ENCODE assay signal across 8 cellular contexts in genomic region chr3:194688207-194688711, GRCh38. TPM values are rescaled to one million over a fixed set of nuclear protein-coding genes. Genes with fewer than 3 reads are reported as not detected.
A peak's percentile ranks its signal among the peaks of the same experiment; 100 is the strongest.
DNase-seq lines count a peak whose midpoint lies in the region; ATAC-seq and TF ChIP-seq lines count a peak whose summit lies in the region.

No MANE protein-coding gene starts in this region.

- H3K9me3 ChIP-seq in trophoblast cell (ENCODE audit: insufficient read depth, low read depth, low read length): peaks cover 4% of the 10 kb centered on the region

- no peak for ATAC-seq in GM18520 (IDR thresholded peaks at IDR 0.05; ENCODE audit: unreplicated experiment)

- peaks cover 23% of the 10 kb centered on the region for H3K27me3 ChIP-seq in trophoblast cell (ENCODE audit: insufficient read depth, low read length)

- DNase-seq in HFFc6: no peak
- DNase-seq in T-helper 2 cell treated with Interferon-gamma antibody and Interleukin-4, amounts not matched to agents 5 μg/mL and 100 μg/mL, for 36 hours (ENCODE audit: low spot score): peak; percentile 8
- peak; percentile 59 for DNase-seq in fibroblast of villous mesenchyme (ENCODE audit: low read depth)
- peak; percentile 46 to 54 for DNase-seq in trophoblast cell
- no peak for DNase-seq in NCI-H510A treated with DMSO at 0.1 percent for 48 hours (lab: John Stamatoyannopoulos, UW)
- no peak for DNase-seq in amniotic stem cell (lab: John Stamatoyannopoulos, UW)

- peaks cover 23 to 27% of the 10 kb centered on the region in 2 experiments for H3K4me1 ChIP-seq in trophoblast cell (ENCODE audit: control insufficient read depth in 1 of 2, insufficient read depth in 2 of 2, low read length in 2 of 2)

- no peak overlapping the region for H3K9ac ChIP-seq in trophoblast cell (ENCODE audit: low read length)

- no peak overlapping the region for H2BK5ac ChIP-seq in trophoblast cell (ENCODE audit: low read depth, low read length, poor library complexity)

- peaks cover 12% of the 10 kb centered on the region for H3K79me1 ChIP-seq in trophoblast cell (ENCODE audit: low read length)

- H3K4me3 Mint-ChIP-seq in HFFc6: peak overlapping the region; percentile 72
- H3K4me3 Mint-ChIP-seq in T-helper 2 cell treated with Interferon-gamma antibody and Interleukin-4, amounts not matched to agents 5 μg/mL and 100 μg/mL, for 36 hours: peak overlapping the region; percentile 12

- H3K14ac ChIP-seq in trophoblast cell (ENCODE audit: low read length): peak overlapping the region; percentile 46

- peak overlapping the region; percentile 65 for H3K18ac ChIP-seq in trophoblast cell (ENCODE audit: low read length)

- H4K12ac ChIP-seq in trophoblast cell (ENCODE audit: low read depth, low read length): peak overlapping the region; percentile 24

- peak overlapping the region; percentile 69 for H4K91ac ChIP-seq in trophoblast cell (ENCODE audit: low read depth, low read length)

- H3K27me3 Mint-ChIP-seq in HFFc6 (ENCODE audit: insufficient read depth): peaks cover 11% of the 10 kb centered on the region
- H3K27me3 Mint-ChIP-seq in T-helper 2 cell treated with Interferon-gamma antibody and Interleukin-4, amounts not matched to agents 5 μg/mL and 100 μg/mL, for 36 hours (ENCODE audit: low read depth): peaks cover 57% of the 10 kb centered on the region

- H3K36me3 Mint-ChIP-seq in HFFc6 (ENCODE audit: low read depth): peaks cover 7% of the 10 kb centered on the region; the same call in 1 of the 2 replicates
- no peaks in the 10 kb centered on the region for H3K36me3 Mint-ChIP-seq in T-helper 2 cell treated with Interferon-gamma antibody and Interleukin-4, amounts not matched to agents 5 μg/mL and 100 μg/mL, for 36 hours (ENCODE audit: low read depth)

- no peaks in the 10 kb centered on the region for H3K9me3 Mint-ChIP-seq in HFFc6
- H3K9me3 Mint-ChIP-seq in T-helper 2 cell treated with Interferon-gamma antibody and Interleukin-4, amounts not matched to agents 5 μg/mL and 100 μg/mL, for 36 hours: no peaks in the 10 kb centered on the region

- TF ChIP-seq CTCF in HFFc6 (IDR thresholded peaks at IDR 0.05) (no peak), fibroblast of villous mesenchyme (IDR thresholded peaks at IDR 0.05; ENCODE audit: insufficient read depth, low read depth, low read length) (no peak)

- peak overlapping the region; percentile 61 for H3K4me2 ChIP-seq in trophoblast cell (ENCODE audit: low read length)

- peak overlapping the region; percentile 19 for H2BK12ac ChIP-seq in trophoblast cell (ENCODE audit: low read length)

- peaks cover 47% of the 10 kb centered on the region for H3K4me1 Mint-ChIP-seq in HFFc6 (ENCODE audit: low read depth)
- H3K4me1 Mint-ChIP-seq in T-helper 2 cell treated with Interferon-gamma antibody and Interleukin-4, amounts not matched to agents 5 μg/mL and 100 μg/mL, for 36 hours (ENCODE audit: low read depth): peaks cover 39% of the 10 kb centered on the region

- peak overlapping the region; percentile 30; the same call in 1 of the 2 replicates for H3K27ac Mint-ChIP-seq in HFFc6
- H3K27ac Mint-ChIP-seq in T-helper 2 cell treated with Interferon-gamma antibody and Interleukin-4, amounts not matched to agents 5 μg/mL and 100 μg/mL, for 36 hours: no peak overlapping the region

- H3K36me3 ChIP-seq in trophoblast cell (ENCODE audit: control insufficient read depth in 1 of 2, insufficient read depth in 2 of 2, low read length in 2 of 2): no peaks in the 10 kb centered on the region

- H3K23ac ChIP-seq in trophoblast cell (ENCODE audit: low read length): no peak overlapping the region

- H4K8ac ChIP-seq in trophoblast cell (ENCODE audit: low read depth, low read length): peak overlapping the region; percentile 64

- no CpG with 5 or more reads among the region's 16 CpGs for WGBS in trophoblast cell (ENCODE audit: extremely low coverage, insufficient coverage, insufficient read length)

- H3K4me3 ChIP-seq in GM08714 (ENCODE audit: low read length) (peak overlapping the region; percentile 32; the same call in 1 of the 2 replicates), fibroblast of villous mesenchyme (ENCODE audit: low read depth, low read length) (peak overlapping the region; percentile 87), trophoblast cell (ENCODE audit: low read depth, low read length) (peak overlapping the region; percentile 71)

- H2AK5ac ChIP-seq in trophoblast cell (ENCODE audit: low read length): peak overlapping the region; percentile 7

- H3K79me2 ChIP-seq in trophoblast cell (ENCODE audit: control insufficient read depth, insufficient read depth, low read length, poor library complexity): peaks cover 4% of the 10 kb centered on the region

- no peak overlapping the region for H3K27ac ChIP-seq in trophoblast cell (ENCODE audit: low read depth, low read length)

- H3K4ac ChIP-seq in trophoblast cell (ENCODE audit: low read depth, low read length): peak overlapping the region; percentile 1

- peak overlapping the region; percentile 14 for H2AFZ ChIP-seq in trophoblast cell (ENCODE audit: insufficient read depth, low read length, poor library complexity)

- peak overlapping the region; percentile 34 for H2BK120ac ChIP-seq in trophoblast cell (ENCODE audit: insufficient read depth, low read length, poor library complexity)

RNA-seq across cellular contexts. Expression of gene FAM43A, which starts 2.6 kb away (rescaled TPM):
- 10 to 100 TPM; 10.6 to 28.5 (median 11.6) TPM for total RNA-seq in HFFc6 (2021; fragmentation: NEBNext Ultra II Directional; extraction: Animal tissue kit (Norgen Biotek cat#: 25700))
- 22.0 and 37.0 TPM in 2 replicates for total RNA-seq in fibroblast of villous mesenchyme
- polyA plus RNA-seq in trophoblast cell (2013): 23.3 and 27.6 TPM in 2 replicates

RNA-seq across cellular contexts. Expression of gene LSG1, which starts 16.3 kb away (rescaled TPM):
- 10 to 100 TPM; 26.4 to 31.7 (median 29.3) TPM for total RNA-seq in HFFc6 (2021; fragmentation: NEBNext Ultra II Directional; extraction: Animal tissue kit (Norgen Biotek cat#: 25700))
- total RNA-seq in fibroblast of villous mesenchyme: 56.6 and 65.1 TPM in 2 replicates
- polyA plus RNA-seq in trophoblast cell (2013): 17.7 and 18.0 TPM in 2 replicates

RNA-seq across cellular contexts. Expression of gene TMEM44, which starts 55.0 kb away (rescaled TPM):
- 10 to 100 TPM; 11.8 to 14.0 (median 13.2) TPM for total RNA-seq in HFFc6 (2021; fragmentation: NEBNext Ultra II Directional; extraction: Animal tissue kit (Norgen Biotek cat#: 25700))
- total RNA-seq in fibroblast of villous mesenchyme: 11.7 and 23.2 TPM in 2 replicates
- 9.6 and 10.5 TPM in 2 replicates for polyA plus RNA-seq in trophoblast cell (2013)

Comparison
In these comparisons a context has a peak if more than half of its experiments do, and no peak if none do; other contexts are left out.
1. H3K4me3 ChIP-seq: peak in every context shown above with its lines; median percentile 87 in fibroblast of villous mesenchyme; 71 in trophoblast cell; 32 in GM08714.
2. DNase-seq: peak in T-helper 2 cell treated with Interferon-gamma antibody and Interleukin-4, amounts not matched to agents 5 μg/mL and 100 μg/mL, for 36 hours (single experiment), fibroblast of villous mesenchyme (single experiment) and trophoblast cell (2 of 2); none in HFFc6 (single experiment), NCI-H510A treated with DMSO at 0.1 percent for 48 hours (single experiment) and amniotic stem cell (single experiment).